Comparison of ENCODE assay signal across 8 cellular contexts in the genomic region with DNA sequence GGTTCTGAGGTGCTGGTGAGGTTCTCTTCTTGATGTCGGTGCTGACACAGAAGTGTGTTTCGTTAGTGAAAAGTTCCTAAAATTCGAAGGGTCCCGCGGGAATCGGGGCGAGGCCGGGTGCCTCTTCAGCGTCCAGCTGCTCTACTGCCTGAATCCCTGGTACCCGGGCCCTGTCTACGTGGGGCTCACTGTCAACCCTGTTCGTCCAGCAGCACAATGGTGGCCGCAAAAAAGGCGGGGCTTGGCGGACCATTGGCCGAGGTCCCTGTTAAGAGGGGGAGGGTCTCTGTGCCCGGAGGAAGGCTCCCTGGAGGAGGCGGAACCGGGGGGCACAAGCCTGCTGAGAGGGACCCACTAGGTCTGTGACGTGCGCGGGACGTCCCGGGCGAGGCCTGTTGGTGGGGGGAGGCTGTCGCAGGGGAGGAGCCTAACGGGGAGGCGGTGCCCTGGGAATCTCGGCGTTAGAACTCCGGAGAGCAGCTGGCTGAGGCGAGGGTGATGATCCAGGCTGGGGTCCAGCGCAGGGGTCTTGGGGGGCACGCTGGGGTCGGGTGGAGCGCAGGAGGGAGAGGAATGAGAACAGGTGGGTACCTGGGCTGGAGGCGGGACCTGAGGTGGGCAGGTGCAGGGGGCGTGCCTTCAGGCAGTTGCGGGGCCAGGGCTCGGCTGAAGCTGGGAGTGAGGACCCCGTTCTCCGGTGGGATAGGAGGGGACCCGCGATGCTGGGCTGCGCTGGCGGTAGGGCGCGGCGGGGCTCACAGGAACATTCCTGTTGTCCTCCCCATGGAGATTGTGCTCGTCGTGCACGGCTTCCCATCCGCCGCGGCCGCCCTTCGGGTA. TPM values are rescaled to one million over a fixed set of nuclear protein-coding genes. Genes with fewer than 3 reads are reported as not detected.
DNase-seq lines count a peak whose midpoint lies in the region; ATAC-seq and TF ChIP-seq lines count a peak whose summit lies in the region.
"Not testable (repeated sequence)": the region's sequence is repeated elsewhere in the genome, so short reads cannot be mapped to it uniquely, and the experiment has no call there.

No MANE protein-coding gene starts in this region.

- not testable (repeated sequence) for H3K4me1 ChIP-seq in GM23338 (ENCODE audit: insufficient read depth); mucosa of descending colon (ENCODE audit: low read depth); aorta (ENCODE audit: control insufficient read depth in 1 of 2, insufficient read depth in 2 of 2, low read length in 2 of 2)

- H3K9me2 ChIP-seq in GM23338 (ENCODE audit: insufficient read depth) = not testable (repeated sequence)

- CTCF ChIA-PET in WTC11 (lab: Charles Lee) = not testable (repeated sequence)

- intact Hi-C loops in left ventricle myocardium superior (cut with micrococcal nuclease); mucosa of descending colon (cut with DNase I, micrococcal nuclease); sciatic nerve (cut with DNase I); aorta (cut with DNase I): not testable (repeated sequence)

- H3K4me1 Mint-ChIP-seq in GM23338; WTC11; activated T-helper 17 cell treated with anti-CD3 and anti-CD28 coated beads, Interleukin-2, amount 50 U/mL, for 72 hours; effector memory CD8-positive, alpha-beta T cell (ENCODE audit: low read depth in 2 of 2): not testable (repeated sequence)

- H3K79me2 ChIP-seq in GM23338 (replicated peaks; ENCODE audit: insufficient read depth) = not testable (repeated sequence)

- POLR2A ChIA-PET in WTC11 (lab: Charles Lee) = not testable (repeated sequence)

- not testable (repeated sequence) for H3K27me3 Mint-ChIP-seq in GM23338 (ENCODE audit: insufficient read depth, low read depth, poor library complexity); WTC11 (ENCODE audit: low read depth); activated T-helper 17 cell treated with anti-CD3 and anti-CD28 coated beads, Interleukin-2, amount 50 U/mL, for 72 hours; effector memory CD8-positive, alpha-beta T cell

- WGBS in aorta, 2 donors = no CpG with 5 or more reads among the region's 57 CpGs

- not testable (repeated sequence) for H3K4me3 Mint-ChIP-seq in GM23338; WTC11; activated T-helper 17 cell treated with anti-CD3 and anti-CD28 coated beads, Interleukin-2, amount 50 U/mL, for 72 hours; effector memory CD8-positive, alpha-beta T cell

- not testable (repeated sequence) for H3F3A ChIP-seq in GM23338 (replicated peaks; ENCODE audit: low read depth)

- not testable (repeated sequence) for H3K27ac ChIP-seq in GM23338 (ENCODE audit: low read depth); aorta (ENCODE audit: low read depth in 1 of 2, low read length in 2 of 2)

- not testable (repeated sequence) for DNase-seq in GM23338 (ENCODE audit: low spot score); WTC11 (ENCODE audit: low spot score); effector memory CD8-positive, alpha-beta T cell; left ventricle myocardium superior; mucosa of descending colon; sciatic nerve (ENCODE audit: low spot score); aorta

- TF ChIP-seq CTCF in GM23338 (conservative IDR thresholded peaks at IDR 0.05; ENCODE audit: low read depth in 2 of 2); WTC11 (IDR thresholded peaks at IDR 0.05); mucosa of descending colon (IDR thresholded peaks at IDR 0.05): not testable (repeated sequence)

- not testable (repeated sequence) for H3K27me3 ChIP-seq in GM23338 (ENCODE audit: insufficient read depth); aorta (ENCODE audit: control insufficient read depth in 1 of 2, insufficient read depth in 2 of 2, low read length in 1 of 2)

- not testable (repeated sequence) for H3K36me3 Mint-ChIP-seq in GM23338 (ENCODE audit: low read depth); WTC11; activated T-helper 17 cell treated with anti-CD3 and anti-CD28 coated beads, Interleukin-2, amount 50 U/mL, for 72 hours (ENCODE audit: low read depth); effector memory CD8-positive, alpha-beta T cell (ENCODE audit: insufficient read depth)

- H3K36me3 ChIP-seq in GM23338 (ENCODE audit: insufficient read depth); mucosa of descending colon (ENCODE audit: low read depth); aorta (ENCODE audit: control insufficient read depth in 1 of 2, insufficient read depth in 2 of 2, low read length in 1 of 2): not testable (repeated sequence)

- not testable (repeated sequence) for H2AFZ ChIP-seq in GM23338

- H3K4me3 ChIP-seq in GM23338; mucosa of descending colon; aorta (ENCODE audit: low read length in 2 of 2): not testable (repeated sequence)

- not testable (repeated sequence) for H3K27ac Mint-ChIP-seq in GM23338; WTC11; activated T-helper 17 cell treated with anti-CD3 and anti-CD28 coated beads, Interleukin-2, amount 50 U/mL, for 72 hours; effector memory CD8-positive, alpha-beta T cell

- not testable (repeated sequence) for H4K20me1 ChIP-seq in GM23338 (replicated peaks; ENCODE audit: insufficient read depth)

- not testable (repeated sequence) for H3K9me3 Mint-ChIP-seq in GM23338; WTC11; activated T-helper 17 cell treated with anti-CD3 and anti-CD28 coated beads, Interleukin-2, amount 50 U/mL, for 72 hours; effector memory CD8-positive, alpha-beta T cell

- H3K9me3 ChIP-seq in mucosa of descending colon; aorta (ENCODE audit: control insufficient read depth, low read length): not testable (repeated sequence)

- not testable (repeated sequence) for H3K4me2 ChIP-seq in GM23338

- ATAC-seq in GM23338 = peak; percentile 54
- ATAC-seq in WTC11 = peak; percentile 57
- ATAC-seq in activated T-helper 17 cell treated with anti-CD3 and anti-CD28 coated beads, Interleukin-2, amount 50 U/mL, for 72 hours (replicated peaks) = peak; percentile 70
- ATAC-seq in effector memory CD8-positive, alpha-beta T cell (replicated peaks) = peak; percentile 63
- ATAC-seq in left ventricle myocardium superior = peak; percentile 63
- peak; percentile 66 for ATAC-seq in mucosa of descending colon
- peak; percentile 64 for ATAC-seq in sciatic nerve
- peak; percentile 59 for ATAC-seq in aorta (ENCODE audit: low FRiP score)

RNA-seq across cellular contexts. Expression of gene SULT1A4, which starts 6.5 kb away (rescaled TPM):
- 3.9 and 8.5 TPM in 2 replicates for total RNA-seq in GM23338 (2014; rRNA removed; shearing (Covaris generic))
- polyA plus RNA-seq in GM23338 (2016; fragmentation: Nextera tagmentation; extraction: Ambion mirVana) (4.2 and 9.4 TPM in 2 replicates), aorta (10 to 100 TPM in 1 of 2 donors, 1 to 10 TPM in 1; 9.5 to 86.1 TPM)
- total RNA-seq in WTC11 (2021) (1.1 to 3.1 TPM (median 2.1 TPM) in 3 replicates), left ventricle myocardium superior (2.7 TPM), mucosa of descending colon (10 to 100 TPM; 13.1 to 43.2 (median 39.6) TPM), sciatic nerve (3.3 TPM), aorta (1 to 10 TPM; 4.8 to 8.2 TPM)
- 1 to 10 TPM; 2.1 to 3.8 TPM for total RNA-seq in activated T-helper 17 cell treated with anti-CD3 and anti-CD28 coated beads, Interleukin-2, amount 50 U/mL, for 72 hours

RNA-seq across cellular contexts. Expression of gene SLX1B, which starts 11.9 kb away (rescaled TPM):
- 62.6 and 65.9 TPM in 2 replicates for total RNA-seq in GM23338 (2014; rRNA removed; shearing (Covaris generic))
- 2.8 and 2.9 TPM in 2 replicates for polyA plus RNA-seq in GM23338 (2016; fragmentation: Nextera tagmentation; extraction: Ambion mirVana)
- total RNA-seq in WTC11 (2021) = 9.2 to 42.8 TPM (median 36.5 TPM) in 3 replicates
- 100 to 1,000 TPM in 1 of 2 donors, 10 to 100 TPM in 1; 85.2 to 110 TPM for total RNA-seq in activated T-helper 17 cell treated with anti-CD3 and anti-CD28 coated beads, Interleukin-2, amount 50 U/mL, for 72 hours
- total RNA-seq in left ventricle myocardium superior = 12.5 TPM
- 10 to 100 TPM; 14.1 to 88.0 (median 37.2) TPM for total RNA-seq in mucosa of descending colon
- 12.3 TPM for total RNA-seq in sciatic nerve
- total RNA-seq in aorta = 10 to 100 TPM; 12.5 to 14.7 TPM
- 10 to 100 TPM in 1 of 2 donors, 1 to 10 TPM in 1; 9.5 to 11.8 TPM for polyA plus RNA-seq in aorta

RNA-seq across cellular contexts. Expression of gene BOLA2, which starts 12.1 kb away (rescaled TPM):
- total RNA-seq in GM23338 (2014; rRNA removed; shearing (Covaris generic)) = 22.1 and 25.4 TPM in 2 replicates
- 30.0 and 39.6 TPM in 2 replicates for polyA plus RNA-seq in GM23338 (2016; fragmentation: Nextera tagmentation; extraction: Ambion mirVana)
- total RNA-seq in WTC11 (2021) = 7.0 to 7.8 TPM (median 7.2 TPM) in 3 replicates
- 10 to 100 TPM; 19.8 to 25.1 TPM for total RNA-seq in activated T-helper 17 cell treated with anti-CD3 and anti-CD28 coated beads, Interleukin-2, amount 50 U/mL, for 72 hours
- total RNA-seq in left ventricle myocardium superior = 4.3 TPM
- 10 to 100 TPM in 2 of 3 donors, 1 to 10 TPM in 1; 4.6 to 11.3 (median 10.1) TPM for total RNA-seq in mucosa of descending colon
- 9.5 TPM for total RNA-seq in sciatic nerve
- 10 to 100 TPM in 1 of 2 donors, 1 to 10 TPM in 1; 4.2 to 10.2 TPM for total RNA-seq in aorta
- polyA plus RNA-seq in aorta = 10 to 100 TPM; 12.4 to 19.3 TPM

RNA-seq across cellular contexts. Expression of gene NPIPB12, which starts 40.0 kb away (rescaled TPM):
- total RNA-seq in GM23338 (2014; rRNA removed; shearing (Covaris generic)) = 17.6 and 66.2 TPM in 2 replicates
- polyA plus RNA-seq in GM23338 (2016; fragmentation: Nextera tagmentation; extraction: Ambion mirVana) (64.6 and 72.8 TPM in 2 replicates), aorta (100 to 1,000 TPM in 1 of 2 donors, 10 to 100 TPM in 1; 13.0 to 177 TPM)
- total RNA-seq in WTC11 (2021) (33.2 to 53.0 TPM (median 49.0 TPM) in 3 replicates), left ventricle myocardium superior (20.4 TPM), mucosa of descending colon (100 to 1,000 TPM in 2 of 3 donors, 10 to 100 TPM in 1; 56.8 to 107 (median 103) TPM), sciatic nerve (47.5 TPM), aorta (10 to 100 TPM; 64.9 to 79.9 TPM)
- total RNA-seq in activated T-helper 17 cell treated with anti-CD3 and anti-CD28 coated beads, Interleukin-2, amount 50 U/mL, for 72 hours = 100 to 1,000 TPM; 101 to 105 TPM

RNA-seq across cellular contexts. Expression of gene NPIPB11, which starts 59.7 kb away (rescaled TPM):
- 1.2 and 5.5 TPM in 2 replicates for total RNA-seq in GM23338 (2014; rRNA removed; shearing (Covaris generic))
- polyA plus RNA-seq in GM23338 (2016; fragmentation: Nextera tagmentation; extraction: Ambion mirVana) (1.9 and 2.3 TPM in 2 replicates), aorta (1 to 10 TPM in 1 of 2 donors, not detected in 1; 3.3 TPM)
- total RNA-seq in WTC11 (2021) (1.5 to 2.6 TPM (median 2.3 TPM) in 3 replicates), left ventricle myocardium superior (0.42 TPM), mucosa of descending colon (1 to 10 TPM; 2.0 to 4.4 (median 2.3) TPM), sciatic nerve (2.5 TPM), aorta (1 to 10 TPM; 1.1 to 2.0 TPM)
- total RNA-seq in activated T-helper 17 cell treated with anti-CD3 and anti-CD28 coated beads, Interleukin-2, amount 50 U/mL, for 72 hours = 1 to 10 TPM; 2.1 to 3.9 TPM
